In the genomic region with DNA sequence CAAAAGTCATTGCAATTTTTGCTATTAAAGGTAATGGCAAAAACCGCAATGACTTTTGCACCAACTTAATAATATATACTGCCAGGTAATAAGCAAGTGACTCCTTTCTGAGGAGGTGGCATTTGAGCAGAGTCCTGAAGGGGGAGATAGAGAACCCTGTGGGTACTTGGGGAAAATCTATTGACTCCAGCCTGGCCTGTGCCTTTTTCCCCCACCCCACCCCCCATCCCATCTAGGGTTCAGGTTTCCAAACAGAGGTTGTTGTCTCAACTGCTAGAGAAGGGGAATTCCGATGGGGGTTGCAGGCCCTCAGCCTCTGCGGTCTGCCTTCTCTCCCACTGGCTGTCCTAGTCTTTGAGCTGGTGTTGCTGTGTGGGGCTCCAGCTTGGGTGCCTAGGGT, we compare ENCODE assay signal across 9 cellular contexts. TPM values are rescaled to one million over a fixed set of nuclear protein-coding genes. Genes with fewer than 3 reads are reported as not detected.
A peak's percentile ranks its signal among the peaks of the same experiment; 100 is the strongest.
DNase-seq lines count a peak whose midpoint lies in the region; ATAC-seq and TF ChIP-seq lines count a peak whose summit lies in the region.
"Had no signal": no experiment of that assay in that cellular context is flagged by ENCODE, and none has a peak within 500 bp of the region (broad histone marks: within the 10 kb centered on the region; RNA-seq: fewer than 3 reads in every experiment).

No MANE protein-coding gene starts in this region.

- TF ChIP-seq CTCF in fibroblast of the aortic adventitia (IDR thresholded peaks at IDR 0.05; ENCODE audit: insufficient read depth, low read length), result peak; percentile 56
- peak; percentile 57 for TF ChIP-seq CTCF in type B pancreatic cell (conservative IDR thresholded peaks at IDR 0.05)

- no peak overlapping the region for H3K4me3 Mint-ChIP-seq in activated CD4-positive, alpha-beta T cell treated with anti-CD3 and anti-CD28 coated beads for 36 hours
- H3K4me3 Mint-ChIP-seq in type B pancreatic cell, result no peak overlapping the region
- H3K4me3 Mint-ChIP-seq: brain had no signal

- no peaks in the 10 kb centered on the region for H3K9me3 Mint-ChIP-seq in activated CD4-positive, alpha-beta T cell treated with anti-CD3 and anti-CD28 coated beads for 36 hours (ENCODE audit: low read depth)
- H3K9me3 Mint-ChIP-seq in type B pancreatic cell, result no peaks in the 10 kb centered on the region
- H3K9me3 Mint-ChIP-seq: brain had no signal

- H3K36me3 Mint-ChIP-seq in activated CD4-positive, alpha-beta T cell treated with anti-CD3 and anti-CD28 coated beads for 36 hours (ENCODE audit: low read depth), result peaks cover 9% of the 10 kb centered on the region
- H3K36me3 Mint-ChIP-seq in type B pancreatic cell, result peaks cover 3% of the 10 kb centered on the region

- no peak overlapping the region for H3K27ac Mint-ChIP-seq in activated CD4-positive, alpha-beta T cell treated with anti-CD3 and anti-CD28 coated beads for 36 hours
- no peak overlapping the region for H3K27ac Mint-ChIP-seq in type B pancreatic cell
- H3K27ac Mint-ChIP-seq: brain had no signal

- POLR2A ChIA-PET in activated CD4-positive, alpha-beta T cell treated with anti-CD3 and anti-CD28 coated beads for 36 hours (lab: Charles Lee), result interaction anchor here (0.5 to 0.6 kb wide), 2 partner anchors 144 to 339 kb away, joined by 4 to 5 read pairs; no protein-coding TSS in a partner anchor

- H3K4me1 Mint-ChIP-seq in activated CD4-positive, alpha-beta T cell treated with anti-CD3 and anti-CD28 coated beads for 36 hours, result peaks cover 2% of the 10 kb centered on the region
- H3K4me1 Mint-ChIP-seq in type B pancreatic cell (ENCODE audit: unreplicated experiment), result peaks cover under 1% of the 10 kb centered on the region
- H3K4me1 Mint-ChIP-seq: brain had no signal

- DNase-seq in activated CD4-positive, alpha-beta T cell treated with anti-CD3 and anti-CD28 coated beads for 36 hours, result peak; percentile 59
- no peak for DNase-seq in activated CD4-positive, alpha-beta T cell treated with anti-CD3 and anti-CD28 coated beads for 1 hour
- DNase-seq in T1000 (lab: John Stamatoyannopoulos, UW), result peak; percentile 11
- peak; percentile 46 for DNase-seq in fibroblast of the aortic adventitia (ENCODE audit: low read depth)
- no peak for DNase-seq in type B pancreatic cell (ENCODE audit: extremely low spot score, unreplicated experiment)
- no peak for DNase-seq in NK-92 treated with Interleukin-12 subunit alpha and Interleukin-12 subunit beta, amount 100 ng/mL, for 24 hours (lab: John Stamatoyannopoulos, UW)

- CTCF ChIA-PET in activated CD4-positive, alpha-beta T cell treated with anti-CD3 and anti-CD28 coated beads for 36 hours (lab: Charles Lee), result interaction anchor here (1.0 to 2.1 kb wide), 4 partner anchors 10 to 160 kb away, joined by 4 to 8 read pairs (median 6); partner anchors contain the start of gene TYK2

- H3K4me3 ChIP-seq in fibroblast of the aortic adventitia (ENCODE audit: low read depth, low read length), result no peak overlapping the region

- H3K27me3 Mint-ChIP-seq in activated CD4-positive, alpha-beta T cell treated with anti-CD3 and anti-CD28 coated beads for 36 hours, result no peaks in the 10 kb centered on the region
- H3K27me3 Mint-ChIP-seq in type B pancreatic cell, result no peaks in the 10 kb centered on the region
- H3K27me3 Mint-ChIP-seq: brain had no signal

- peak; percentile 86 for ATAC-seq in activated CD4-positive, alpha-beta T cell treated with anti-CD3 and anti-CD28 coated beads for 36 hours
- ATAC-seq in HG03280 (IDR thresholded peaks at IDR 0.05; ENCODE audit: unreplicated experiment) (peak; percentile 61), HG03108 (IDR thresholded peaks at IDR 0.05; ENCODE audit: unreplicated experiment) (no peak)

- intact Hi-C loops in activated CD4-positive, alpha-beta T cell treated with anti-CD3 and anti-CD28 coated beads for 36 hours (cut with DNase I, micrococcal nuclease), result no loop called here

RNA-seq across cellular contexts. Expression of gene S1PR2, which starts 11.5 kb away (rescaled TPM):
- total RNA-seq in activated CD4-positive, alpha-beta T cell treated with anti-CD3 and anti-CD28 coated beads for 36 hours, result 1 to 10 TPM; 8.1 to 9.0 TPM
- total RNA-seq in fibroblast of the aortic adventitia (ENCODE audit: low replicate concordance) (9.7 and 44.6 TPM in 2 replicates), type B pancreatic cell (ENCODE audit: low replicate concordance) (8.0 and 23.3 TPM in 2 replicates)

RNA-seq across cellular contexts. Expression of gene DNMT1, which starts 24.9 kb away (rescaled TPM):
- total RNA-seq in activated CD4-positive, alpha-beta T cell treated with anti-CD3 and anti-CD28 coated beads for 36 hours, result 100 to 1,000 TPM; 374 to 385 TPM
- total RNA-seq in fibroblast of the aortic adventitia (ENCODE audit: low replicate concordance) (72.9 and 116 TPM in 2 replicates), type B pancreatic cell (ENCODE audit: low replicate concordance) (85.0 and 167 TPM in 2 replicates)

RNA-seq across cellular contexts. Expression of gene MRPL4, which starts 32.3 kb away (rescaled TPM):
- total RNA-seq in activated CD4-positive, alpha-beta T cell treated with anti-CD3 and anti-CD28 coated beads for 36 hours, result 100 to 1,000 TPM; 130 to 140 TPM
- total RNA-seq in fibroblast of the aortic adventitia (ENCODE audit: low replicate concordance) (23.1 and 33.9 TPM in 2 replicates), type B pancreatic cell (ENCODE audit: low replicate concordance) (67.3 and 68.0 TPM in 2 replicates)

RNA-seq across cellular contexts. Expression of gene ICAM1, which starts 51.2 kb away (rescaled TPM):
- 10 to 100 TPM; 27.9 to 30.9 TPM for total RNA-seq in activated CD4-positive, alpha-beta T cell treated with anti-CD3 and anti-CD28 coated beads for 36 hours
- total RNA-seq in fibroblast of the aortic adventitia (ENCODE audit: low replicate concordance) (6.5 and 45.7 TPM in 2 replicates), type B pancreatic cell (ENCODE audit: low replicate concordance) (3.3 and 3.6 TPM in 2 replicates)

Comparison
In these comparisons a context has a peak if more than half of its experiments do, and no peak if none do; other contexts are left out.
1. DNase-seq: peak in activated CD4-positive, alpha-beta T cell treated with anti-CD3 and anti-CD28 coated beads for 36 hours (single experiment), T1000 (single experiment) and fibroblast of the aortic adventitia (single experiment); none in activated CD4-positive, alpha-beta T cell treated with anti-CD3 and anti-CD28 coated beads for 1 hour (single experiment), type B pancreatic cell (single experiment) and NK-92 treated with Interleukin-12 subunit alpha and Interleukin-12 subunit beta, amount 100 ng/mL, for 24 hours (single experiment).